In the genomic region with DNA sequence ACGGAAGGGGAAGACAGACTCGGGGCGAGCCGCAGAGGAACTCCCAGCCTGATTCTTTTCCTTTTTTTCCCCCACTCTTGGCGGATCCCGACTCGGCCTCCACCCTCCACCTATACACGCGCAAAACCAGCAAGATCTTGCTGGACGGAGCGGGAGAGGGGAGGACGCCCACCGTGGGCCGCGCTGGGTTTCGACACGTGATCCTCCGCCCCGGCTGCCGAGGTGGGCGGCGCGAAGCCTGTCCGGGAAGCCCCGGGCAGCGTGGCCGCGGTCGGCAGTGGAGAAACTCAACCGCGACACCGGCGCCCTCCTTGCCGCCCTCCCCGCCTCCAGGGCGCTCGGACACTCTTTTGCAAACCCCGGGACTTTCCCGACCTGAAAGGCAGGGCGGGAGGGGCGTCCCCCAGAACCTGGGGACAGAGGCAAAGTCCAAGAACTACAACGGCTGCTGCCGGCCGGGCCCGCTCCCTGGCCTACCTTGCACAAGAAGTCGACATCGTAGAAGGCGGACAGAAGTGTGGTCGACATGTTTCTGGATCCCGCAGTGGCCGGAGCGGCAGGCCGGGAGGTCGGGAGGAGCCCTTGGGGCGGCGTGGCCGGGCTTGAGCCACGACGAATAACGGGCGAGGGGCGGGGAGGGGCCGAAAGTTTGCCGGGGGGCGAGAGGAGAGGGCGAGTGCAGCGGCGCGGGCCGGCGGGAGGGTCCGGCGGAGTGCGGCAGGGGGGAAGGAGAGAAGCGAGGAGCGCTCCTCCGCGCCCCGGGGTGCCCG, we compare ENCODE assay signal across 8 cellular contexts. TPM values are rescaled to one million over a fixed set of nuclear protein-coding genes. Genes with fewer than 3 reads are reported as not detected.
DNase-seq lines count a peak whose midpoint lies in the region; ATAC-seq and TF ChIP-seq lines count a peak whose summit lies in the region.

No MANE protein-coding gene starts in this region.

- H3K9me3 ChIP-seq in Caco-2 (no peaks in the 10 kb centered on the region), gastrocnemius medialis (no peaks in the 10 kb centered on the region)

- TF ChIP-seq CTCF in Caco-2 (IDR thresholded peaks at IDR 0.05; ENCODE audit: insufficient read depth in 1 of 2, low read depth in 1 of 2, low read length in 1 of 2, severe bottlenecking in 1 of 2, unreplicated experiment in 1 of 2) (peak in 1 of 2 experiments; percentile 5), HL-60 (IDR thresholded peaks at IDR 0.05; ENCODE audit: insufficient read depth, low read length) (no peak), astrocyte of the cerebellum (IDR thresholded peaks at IDR 0.05; ENCODE audit: low read depth, low read length, missing control alignments) (no peak), gastrocnemius medialis (IDR thresholded peaks at IDR 0.05 in 4 of 5, conservative IDR thresholded peaks at IDR 0.05 in 1 of 5) (no peak)

- peaks cover 85% of the 10 kb centered on the region for H3K36me3 Mint-ChIP-seq in Caco-2 (ENCODE audit: insufficient read depth, unreplicated experiment)
- peaks cover 48% of the 10 kb centered on the region for H3K36me3 Mint-ChIP-seq in T-helper 1 cell treated with Interleukin-12 subunit alpha and Interleukin-12 subunit beta and Interleukin-4 antibody, amounts not matched to agents 30 μg/mL and 1 μg/mL, for 36 hours (ENCODE audit: low read depth)

- ATAC-seq in GM19455 (IDR thresholded peaks at IDR 0.05; ENCODE audit: unreplicated experiment) (peak; percentile 29), gastrocnemius medialis (peak; percentile 7)

- H3K4me1 ChIP-seq in Caco-2 (peaks cover 45% of the 10 kb centered on the region), gastrocnemius medialis (peaks cover 40 to 47% of the 10 kb centered on the region in 2 donors)

- no peak for TF ChIP-seq POLR2A in gastrocnemius medialis (IDR thresholded peaks at IDR 0.05)

- DNase-seq in Caco-2: no peak
- peak; percentile 52 to 87 for DNase-seq in HL-60 (ENCODE audit: low read depth in 1 of 2, low spot score in 1 of 2)
- no peak for DNase-seq in astrocyte of the cerebellum (ENCODE audit: low read depth)
- DNase-seq in hypothalamus (lab: John Stamatoyannopoulos, UW): peak in 38 of 51 donors; percentile 25 to 85 (median 56)
- peak in 1 of 2 donors; percentile 63 for DNase-seq in gastrocnemius medialis
- DNase-seq in NCI-H2107 (lab: John Stamatoyannopoulos, UW): no peak

- H3K27me3 Mint-ChIP-seq in Caco-2 (ENCODE audit: insufficient read depth, unreplicated experiment): no peaks in the 10 kb centered on the region
- no peaks in the 10 kb centered on the region for H3K27me3 Mint-ChIP-seq in T-helper 1 cell treated with Interleukin-12 subunit alpha and Interleukin-12 subunit beta and Interleukin-4 antibody, amounts not matched to agents 30 μg/mL and 1 μg/mL, for 36 hours (ENCODE audit: low read depth)

- CTCF ChIA-PET in Caco-2 (lab: Charles Lee): interaction anchor here (0.5 to 4.8 kb wide), 16 partner anchors 44 to 416 kb away, joined by 3 to 39 read pairs (median 3); partner anchors contain the start of gene PLEKHH2

- H3K9me3 Mint-ChIP-seq in Caco-2 (ENCODE audit: unreplicated experiment): no peaks in the 10 kb centered on the region
- H3K9me3 Mint-ChIP-seq in T-helper 1 cell treated with Interleukin-12 subunit alpha and Interleukin-12 subunit beta and Interleukin-4 antibody, amounts not matched to agents 30 μg/mL and 1 μg/mL, for 36 hours: no peaks in the 10 kb centered on the region

- peaks cover 21% of the 10 kb centered on the region for H3K36me3 ChIP-seq in Caco-2 (ENCODE audit: control insufficient read depth, insufficient read depth, low read length)
- H3K36me3 ChIP-seq in gastrocnemius medialis: peaks cover 0 to 22% of the 10 kb centered on the region in 2 donors

- POLR2A ChIA-PET in Caco-2 (lab: Charles Lee): interaction anchor here (0.5 to 2.7 kb wide), 30 partner anchors 7 to 417 kb away, joined by 3 to 47 read pairs (median 4); no protein-coding TSS in a partner anchor

- H3K27ac ChIP-seq in HL-60 (replicated peaks) (peak overlapping the region; percentile 99), gastrocnemius medialis (peak overlapping the region; percentile 99 to 100 (median 100))

- H3K4me3 ChIP-seq in Caco-2 (ENCODE audit: low read depth, low read length): peak overlapping the region; percentile 98
- H3K4me3 ChIP-seq in HL-60 (replicated peaks; ENCODE audit: insufficient read depth, low read length): peak overlapping the region; percentile 72
- peak overlapping the region; percentile 92 for H3K4me3 ChIP-seq in astrocyte of the cerebellum (ENCODE audit: low read depth, low read length)
- peak overlapping the region; percentile 76 to 99 (median 96) for H3K4me3 ChIP-seq in gastrocnemius medialis

- intact Hi-C loops in Caco-2 (cut with micrococcal nuclease; ENCODE audit: unreplicated experiment) (loop anchor here (1.0 to 5.0 kb wide), 6 partner anchors 32 to 414 kb away; no protein-coding TSS in a partner anchor), gastrocnemius medialis (cut with DNase I; ENCODE audit: low total_unique reads) (loop anchor here (2.0 to 5.0 kb wide), 5 partner anchors 47 to 399 kb away; no protein-coding TSS in a partner anchor)

- no peaks in the 10 kb centered on the region for H3K27me3 ChIP-seq in Caco-2 (replicated peaks; ENCODE audit: control insufficient read depth, insufficient read depth, low read length)
- H3K27me3 ChIP-seq in HL-60 (ENCODE audit: insufficient read depth, poor library complexity, severe bottlenecking): no peaks in the 10 kb centered on the region
- H3K27me3 ChIP-seq in gastrocnemius medialis: no peaks in the 10 kb centered on the region

- peak overlapping the region; percentile 70 for H3K4me3 Mint-ChIP-seq in Caco-2 (ENCODE audit: unreplicated experiment)
- H3K4me3 Mint-ChIP-seq in T-helper 1 cell treated with Interleukin-12 subunit alpha and Interleukin-12 subunit beta and Interleukin-4 antibody, amounts not matched to agents 30 μg/mL and 1 μg/mL, for 36 hours: peak overlapping the region; percentile 89

- BruUV-seq in Caco-2 (replicated peaks; lab: Mats Ljungman, UMichigan): no TSS peak

- in situ Hi-C loops in astrocyte of the cerebellum (cut with HindIII; ENCODE audit: low sequenced_read_pairs): loop anchor here (10.0 kb wide), 1 partner anchor 319 kb away; no protein-coding TSS in a partner anchor
- in situ Hi-C loops in gastrocnemius medialis (cut with MboI; ENCODE audit: low sequenced_read_pairs in 4 of 4): loop anchor here (5.0 to 25.0 kb wide), 6 partner anchors 51 to 389 kb away; no protein-coding TSS in a partner anchor

- H3K4me1 Mint-ChIP-seq in Caco-2 (ENCODE audit: low read depth, unreplicated experiment): peaks cover 24% of the 10 kb centered on the region
- H3K4me1 Mint-ChIP-seq in T-helper 1 cell treated with Interleukin-12 subunit alpha and Interleukin-12 subunit beta and Interleukin-4 antibody, amounts not matched to agents 30 μg/mL and 1 μg/mL, for 36 hours (ENCODE audit: low read depth): peaks cover 37% of the 10 kb centered on the region

- H3K27ac Mint-ChIP-seq in Caco-2 (ENCODE audit: unreplicated experiment): peak overlapping the region; percentile 70
- H3K27ac Mint-ChIP-seq in T-helper 1 cell treated with Interleukin-12 subunit alpha and Interleukin-12 subunit beta and Interleukin-4 antibody, amounts not matched to agents 30 μg/mL and 1 μg/mL, for 36 hours: peak overlapping the region; percentile 93

RNA-seq across cellular contexts. Expression of gene ZFP36L2, which starts 0.4 kb away (rescaled TPM):
- total RNA-seq in Caco-2 (2022) (225 and 237 TPM in 2 replicates), gastrocnemius medialis (10 to 100 TPM; 15.5 to 58.6 (median 44.8) TPM)

Comparison
In these comparisons a context has a peak if more than half of its experiments do, and no peak if none do; other contexts are left out.
1. DNase-seq: peak in HL-60 (2 of 2) and hypothalamus (38 of 51); none in Caco-2 (0 of 2), astrocyte of the cerebellum (single experiment) and NCI-H2107 (single experiment).
2. Peak in every context shown above with its lines, with median percentiles within 50 percentile points of each other: H3K4me3 ChIP-seq.